9 cellular contexts compared by ENCODE assay signal in genomic region chr19:12954150-12954962, GRCh38. TPM values are rescaled to one million over a fixed set of nuclear protein-coding genes. Genes with fewer than 3 reads are reported as not detected.
DNase-seq lines count a peak whose midpoint lies in the region; ATAC-seq, FAIRE-seq and TF ChIP-seq lines count a peak whose summit lies in the region.
"Had no signal": no experiment of that assay in that cellular context is flagged by ENCODE, and none has a peak within 500 bp of the region (broad histone marks: within the 10 kb centered on the region; RNA-seq: fewer than 3 reads in every experiment).

No MANE protein-coding gene starts in this region.

- H3K27ac Mint-ChIP-seq in CD14-positive monocyte (peak overlapping the region; percentile 51 to 96 (median 85)), HFFc6 (peak overlapping the region; percentile 93), astrocyte (ENCODE audit: unreplicated experiment) (no peak overlapping the region), nephron progenitor cell (peak overlapping the region; percentile 93)

- H3K79me2 ChIP-seq in astrocyte (ENCODE audit: insufficient read depth, low read length) = peaks cover 56% of the 10 kb centered on the region

- no peak for FAIRE-seq in astrocyte (lab: Jason Lieb, UNC)

- H3K36me3 Mint-ChIP-seq in CD14-positive monocyte = peaks cover 34 to 51% of the 10 kb centered on the region in 2 donors
- H3K36me3 Mint-ChIP-seq in HFFc6 (ENCODE audit: low read depth) = peaks cover 45% of the 10 kb centered on the region
- peaks cover 5% of the 10 kb centered on the region for H3K36me3 Mint-ChIP-seq in astrocyte (ENCODE audit: low read depth, unreplicated experiment)
- H3K36me3 Mint-ChIP-seq in nephron progenitor cell (ENCODE audit: low read depth) = peaks cover 37% of the 10 kb centered on the region

- peak overlapping the region; percentile 11 for H3K4me2 ChIP-seq in astrocyte (ENCODE audit: low read length)

- TF ChIP-seq CTCF in CD14-positive monocyte (IDR thresholded peaks at IDR 0.05) (no peak), HFFc6 (IDR thresholded peaks at IDR 0.05) (no peak), astrocyte (IDR thresholded peaks at IDR 0.05; ENCODE audit: insufficient read depth, low read depth, low read length) (no peak), nephron progenitor cell (IDR thresholded peaks at IDR 0.05) (no peak)

- no peak overlapping the region for H2AFZ ChIP-seq in astrocyte (ENCODE audit: low read depth, low read length)

- H3K4me3 Mint-ChIP-seq in CD14-positive monocyte = no peak overlapping the region
- H3K4me3 Mint-ChIP-seq in HFFc6 = peak overlapping the region; percentile 83
- H3K4me3 Mint-ChIP-seq in astrocyte (ENCODE audit: unreplicated experiment) = peak overlapping the region; percentile 69
- peak overlapping the region; percentile 25 for H3K4me3 Mint-ChIP-seq in nephron progenitor cell

- H4K20me1 ChIP-seq in astrocyte (ENCODE audit: insufficient read depth, low read length) = peaks cover 20% of the 10 kb centered on the region

- H3K4me3 ChIP-seq in astrocyte (ENCODE audit: insufficient read depth, low read depth, low read length) = no peak overlapping the region

- H3K36me3 ChIP-seq in astrocyte (ENCODE audit: insufficient read depth, low read length) = peaks cover 16% of the 10 kb centered on the region

- ATAC-seq in HG02588 (IDR thresholded peaks at IDR 0.05; ENCODE audit: unreplicated experiment) = no peak
- no peak for ATAC-seq in GM21526 (IDR thresholded peaks at IDR 0.05; ENCODE audit: low FRiP score, unreplicated experiment)

- peaks cover 29% of the 10 kb centered on the region for H3K4me1 ChIP-seq in astrocyte (ENCODE audit: insufficient read depth, low read length)

- no peaks in the 10 kb centered on the region for H3K9me3 ChIP-seq in astrocyte (ENCODE audit: insufficient read depth, low read depth, low read length)

- no peaks in the 10 kb centered on the region for H3K27me3 ChIP-seq in astrocyte (ENCODE audit: insufficient read depth, low read length)

- H3K9me3 Mint-ChIP-seq in CD14-positive monocyte (no peaks in the 10 kb centered on the region), HFFc6 (no peaks in the 10 kb centered on the region), astrocyte (ENCODE audit: unreplicated experiment) (no peaks in the 10 kb centered on the region), nephron progenitor cell (no peaks in the 10 kb centered on the region)

- peak overlapping the region; percentile 74 for H3K9ac ChIP-seq in astrocyte (ENCODE audit: low read length)

- intact Hi-C loops in CD14-positive monocyte (cut with micrococcal nuclease) = no loop called here

- DNase-seq in CD14-positive monocyte (ENCODE audit: low spot score) = no peak
- DNase-seq in HFFc6 = no peak
- no peak for DNase-seq in astrocyte (ENCODE audit: low read depth)
- DNase-seq in nephron progenitor cell = no peak
- no peak for DNase-seq in stimulated activated CD4-positive, alpha-beta T cell treated with anti-CD3 and anti-CD28 coated beads, Interleukin-2, amount 100 ng/mL, for 24 hours
- DNase-seq in 8988T = no peak
- DNase-seq: effector CD4-positive, alpha-beta T cell had no signal

- H3K27me3 Mint-ChIP-seq in CD14-positive monocyte (ENCODE audit: low read depth in 3 of 3) (peaks cover 0 to 1% (median 0%) of the 10 kb centered on the region in 3 donors), HFFc6 (ENCODE audit: insufficient read depth) (no peaks in the 10 kb centered on the region), astrocyte (ENCODE audit: low read depth, unreplicated experiment) (no peaks in the 10 kb centered on the region), nephron progenitor cell (ENCODE audit: low read depth, poor library complexity) (no peaks in the 10 kb centered on the region)

- H3K4me1 Mint-ChIP-seq in CD14-positive monocyte (peaks cover 58% of the 10 kb centered on the region), HFFc6 (ENCODE audit: low read depth) (peaks cover 50% of the 10 kb centered on the region), astrocyte (ENCODE audit: low read depth, unreplicated experiment) (peaks cover 16% of the 10 kb centered on the region), nephron progenitor cell (peaks cover 39% of the 10 kb centered on the region)

- H3K27ac ChIP-seq in astrocyte (ENCODE audit: low read depth, low read length) = peak overlapping the region; percentile 95

RNA-seq across cellular contexts. Expression of gene GADD45GIP1, which starts 2.7 kb away (rescaled TPM):
- polyA plus RNA-seq in CD14-positive monocyte = 10 to 100 TPM; 31.6 to 42.4 TPM
- 10 to 100 TPM; 34.3 to 54.3 (median 46.9) TPM for total RNA-seq in HFFc6 (2021; fragmentation: NEBNext Ultra II Directional; extraction: Animal tissue kit (Norgen Biotek cat#: 25700))
- total RNA-seq in astrocyte = 34.0 and 35.5 TPM in 2 replicates

RNA-seq across cellular contexts. Expression of gene RAD23A, which starts 8.7 kb away (rescaled TPM):
- polyA plus RNA-seq in CD14-positive monocyte = 10 to 100 TPM; 45.5 to 55.3 TPM
- 100 to 1,000 TPM; 108 to 140 (median 129) TPM for total RNA-seq in HFFc6 (2021; fragmentation: NEBNext Ultra II Directional; extraction: Animal tissue kit (Norgen Biotek cat#: 25700))
- total RNA-seq in astrocyte = 40.6 and 48.5 TPM in 2 replicates

RNA-seq across cellular contexts. Expression of gene DAND5, which starts 15.0 kb away (rescaled TPM):
- not detected for polyA plus RNA-seq in CD14-positive monocyte
- not detected for total RNA-seq in HFFc6 (2021; fragmentation: NEBNext Ultra II Directional; extraction: Animal tissue kit (Norgen Biotek cat#: 25700))
- 0.14 TPM in 1 of 2 replicates, not detected in the other for total RNA-seq in astrocyte

RNA-seq across cellular contexts. Expression of gene CALR, which starts 15.9 kb away (rescaled TPM):
- polyA plus RNA-seq in CD14-positive monocyte = 100 to 1,000 TPM; 109 to 133 TPM
- total RNA-seq in HFFc6 (2021; fragmentation: NEBNext Ultra II Directional; extraction: Animal tissue kit (Norgen Biotek cat#: 25700)) = 1,000 to 10,000 TPM; 1,716 to 2,461 (median 2,371) TPM
- 2,193 and 2,309 TPM in 2 replicates for total RNA-seq in astrocyte

RNA-seq across cellular contexts. Expression of gene FARSA, which starts 20.8 kb away (rescaled TPM):
- polyA plus RNA-seq in CD14-positive monocyte = 10 to 100 TPM; 47.9 to 49.2 TPM
- total RNA-seq in HFFc6 (2021; fragmentation: NEBNext Ultra II Directional; extraction: Animal tissue kit (Norgen Biotek cat#: 25700)) = 100 to 1,000 TPM in 1 of 6 experiments, 10 to 100 TPM in 5; 87.8 to 101 (median 90.4) TPM
- total RNA-seq in astrocyte = 76.7 and 80.4 TPM in 2 replicates

Comparison
In these comparisons a context has a peak if more than half of its experiments do, and no peak if none do; other contexts are left out.
1. H3K4me3 Mint-ChIP-seq: peak in HFFc6 (single experiment), astrocyte (single experiment) and nephron progenitor cell (single experiment); none in CD14-positive monocyte (0 of 2).